Comparison of ENCODE assay signal across 1 cellular context in genomic region chr15:97960364-97961066, GRCh38.
TF ChIP-seq lines count a peak whose summit lies in the region.

TSS of gene ARRDC4 (plus strand) at chr15:97960703. CDS start at chr15:97960862, 159 bp downstream.

TF ChIP-seq in HEK293, 187 proteins besides CTCF, POLR2A, EP300 and RAD21 (continued from another document):
- no peak for TF ChIP-seq ZNF488 (tag by site-specific recombination; IDR thresholded peaks at IDR 0.05)
- 0 out of 2 replicates have a peak, but pooled peaks have one; percentile 4 for TF ChIP-seq ZNF677 (tag by site-specific recombination; IDR thresholded peaks at IDR 0.05)
- no peak for TF ChIP-seq ZNF37A (tag by site-specific recombination; IDR thresholded peaks at IDR 0.05)
- TF ChIP-seq ZNF561 (tag by site-specific recombination; IDR thresholded peaks at IDR 0.05; ENCODE audit: borderline replicate concordance), result no peak
- no peak for TF ChIP-seq ZNF621 (tag by site-specific recombination; IDR thresholded peaks at IDR 0.05)
- TF ChIP-seq ZNF24 (tag by site-specific recombination; IDR thresholded peaks at IDR 0.05), result no peak
- TF ChIP-seq GFI1B (tag by site-specific recombination; IDR thresholded peaks at IDR 0.05), result no peak
- TF ChIP-seq ZBTB8A (tag by site-specific recombination; IDR thresholded peaks at IDR 0.05), result peak; percentile 76
- no peak for TF ChIP-seq ZNF830 (tag by site-specific recombination; IDR thresholded peaks at IDR 0.05; ENCODE audit: low read depth)
- TF ChIP-seq ZNF518A (tag by site-specific recombination; conservative IDR thresholded peaks at IDR 0.05; ENCODE audit: low read depth), result 0 out of 2 replicates have a peak, but pooled peaks have one; percentile 10
- 0 out of 2 replicates have a peak, but pooled peaks have one; percentile 22 for TF ChIP-seq KLF16 (tag by site-specific recombination; IDR thresholded peaks at IDR 0.05)
- peak; percentile 92 for TF ChIP-seq EGR2 (tag by site-specific recombination; IDR thresholded peaks at IDR 0.05; ENCODE audit: low read depth)
- TF ChIP-seq ZXDB (tag by site-specific recombination; IDR thresholded peaks at IDR 0.05), result 0 out of 2 replicates have a peak, but pooled peaks have one; percentile 58
- no peak; the same call in 1 of the 2 replicates for TF ChIP-seq ZNF692 (tag by site-specific recombination; IDR thresholded peaks at IDR 0.05)
- peak; percentile 50; the same call in 1 of the 2 replicates for TF ChIP-seq ZEB2 (tag by site-specific recombination; IDR thresholded peaks at IDR 0.05)
- peak; percentile 95 for TF ChIP-seq SP3 (tag by site-specific recombination; IDR thresholded peaks at IDR 0.05)
- no peak for TF ChIP-seq OVOL3 (tag by site-specific recombination; IDR thresholded peaks at IDR 0.05)
- TF ChIP-seq GLIS1 (tag by site-specific recombination; IDR thresholded peaks at IDR 0.05), result 0 out of 2 replicates have a peak, but pooled peaks have one; percentile 2
- peak; percentile 78 for TF ChIP-seq PATZ1 (tag by site-specific recombination; IDR thresholded peaks at IDR 0.05)
- TF ChIP-seq TRIM28 (IDR thresholded peaks at IDR 0.05; ENCODE audit: borderline replicate concordance, low read length), result 0 out of 2 replicates have a peak, but pooled peaks have one; percentile 15
- peak; percentile 62 for TF ChIP-seq KLF17 (tag by site-specific recombination; IDR thresholded peaks at IDR 0.05)
- TF ChIP-seq BCL6B (tag by site-specific recombination; IDR thresholded peaks at IDR 0.05), result no peak
- no peak for TF ChIP-seq ZNF645 (tag by site-specific recombination; IDR thresholded peaks at IDR 0.05)
- peak; percentile 82 for TF ChIP-seq ZNF660 (tag by site-specific recombination; IDR thresholded peaks at IDR 0.05)
- TF ChIP-seq ZSCAN30 (tag by site-specific recombination; IDR thresholded peaks at IDR 0.05), result 0 out of 2 replicates have a peak, but pooled peaks have one; percentile 32
- no peak for TF ChIP-seq ZNF112 (tag by site-specific recombination; IDR thresholded peaks at IDR 0.05)
- TF ChIP-seq RBAK (tag by site-specific recombination; IDR thresholded peaks at IDR 0.05), result no peak
